In genomic region chr20:62420846-62421715, GRCh38 we compare ENCODE assay signal across 27 cellular contexts. TPM values are rescaled to one million over a fixed set of nuclear protein-coding genes. Genes with fewer than 3 reads are reported as not detected.
"Had no signal": no experiment of that assay in that cellular context is flagged by ENCODE, and none has a peak within 500 bp of the region (broad histone marks: within the 10 kb centered on the region; RNA-seq: fewer than 3 reads in every experiment).

No MANE protein-coding gene starts in this region.

- H3K27ac Mint-ChIP-seq: activated CD4-positive, alpha-beta T cell treated with anti-CD3 and anti-CD28 coated beads, Interleukin-2, amount 10 ng/mL, durations not matched to agents 7 days and 5 days; activated CD8-positive, alpha-beta memory T cell treated with anti-CD3 and anti-CD28 coated beads, Interleukin-2, amount 10 ng/mL, durations not matched to agents 7 days and 5 days; activated CD8-positive, alpha-beta T cell treated with anti-CD3 and anti-CD28 coated beads for 36 hours; activated naive CD4-positive, alpha-beta T cell treated with anti-CD3 and anti-CD28 coated beads, Interleukin-2, amount 10 ng/mL, durations not matched to agents 7 days and 5 days; nephron progenitor cell; stimulated activated effector memory CD8-positive, alpha-beta T cell treated with anti-CD3 and anti-CD28 coated beads, Interleukin-12 subunit alpha, Interleukin-12 subunit beta, amount 100 ng/mL, for 72 hours had no signal

- H2AFZ ChIP-seq: hepatocyte had no signal

- H3K9me3 Mint-ChIP-seq: activated CD8-positive, alpha-beta T cell treated with anti-CD3 and anti-CD28 coated beads for 36 hours; immature natural killer cell; nephron progenitor cell; stimulated activated effector memory CD8-positive, alpha-beta T cell treated with anti-CD3 and anti-CD28 coated beads, Interleukin-12 subunit alpha, Interleukin-12 subunit beta, amount 100 ng/mL, for 72 hours had no signal

- H3K4me2 ChIP-seq: hepatocyte had no signal

- H3K4me1 ChIP-seq: foreskin keratinocyte, left ventricle myocardium inferior, upper lobe of left lung had no signal

- H3K9me3 ChIP-seq: left ventricle myocardium inferior, thoracic aorta, upper lobe of left lung had no signal

- FAIRE-seq: small intestine had no signal

- H3K27ac ChIP-seq: foreskin keratinocyte, hepatocyte, left ventricle myocardium inferior, thoracic aorta, upper lobe of left lung had no signal

- H3K4me3 ChIP-seq: hepatocyte, left ventricle myocardium inferior, thoracic aorta, upper lobe of left lung had no signal

- ATAC-seq: activated CD8-positive, alpha-beta memory T cell treated with anti-CD3 and anti-CD28 coated beads, Interleukin-2, amount 10 ng/mL, durations not matched to agents 7 days and 5 days; activated CD8-positive, alpha-beta T cell treated with anti-CD3 and anti-CD28 coated beads for 36 hours; foreskin keratinocyte; sciatic nerve; stimulated activated effector memory CD8-positive, alpha-beta T cell treated with anti-CD3 and anti-CD28 coated beads, Interleukin-12 subunit alpha, Interleukin-12 subunit beta, amount 100 ng/mL, for 72 hours had no signal

- H3K27me3 ChIP-seq: hepatocyte, upper lobe of left lung had no signal

- H3K27me3 Mint-ChIP-seq: activated CD4-positive, alpha-beta T cell treated with anti-CD3 and anti-CD28 coated beads, Interleukin-2, amount 10 ng/mL, durations not matched to agents 7 days and 5 days; activated CD8-positive, alpha-beta memory T cell treated with anti-CD3 and anti-CD28 coated beads, Interleukin-2, amount 10 ng/mL, durations not matched to agents 7 days and 5 days; activated CD8-positive, alpha-beta T cell treated with anti-CD3 and anti-CD28 coated beads for 36 hours had no signal

- DNase-seq: activated CD4-positive, alpha-beta T cell treated with anti-CD3 and anti-CD28 coated beads, Interleukin-2, amount 10 ng/mL, durations not matched to agents 7 days and 5 days; activated CD4-positive, CD25-positive, alpha-beta regulatory T cell treated with anti-CD3 and anti-CD28 coated beads, Interleukin-2, amount 50 U/mL, for 72 hours; activated CD8-positive, alpha-beta memory T cell treated with anti-CD3 and anti-CD28 coated beads, Interleukin-2, amount 10 ng/mL, durations not matched to agents 7 days and 5 days; activated CD8-positive, alpha-beta T cell treated with anti-CD3 and anti-CD28 coated beads for 36 hours; activated effector memory CD4-positive, alpha-beta T cell treated with anti-CD3 and anti-CD28 coated beads, Interleukin-2, amount 50 U/mL, for 16 hours; activated naive CD4-positive, alpha-beta T cell treated with anti-CD3 and anti-CD28 coated beads, Interleukin-2, amount 10 ng/mL, durations not matched to agents 7 days and 5 days; activated T-cell treated with anti-CD3 and anti-CD28 coated beads for 4 hours; amygdala; effector CD8-positive, alpha-beta T cell; erythroblast; foreskin keratinocyte; immature natural killer cell; kidney glomerular epithelial cell; left ventricle myocardium inferior; mammary epithelial cell; nephron progenitor cell; occipital lobe; small intestine; stimulated activated CD4-positive, alpha-beta T cell treated with anti-CD3 and anti-CD28 coated beads, Interleukin-2, amount 100 ng/mL, for 24 hours had no signal

- H3K4me3 Mint-ChIP-seq: activated CD4-positive, alpha-beta T cell treated with anti-CD3 and anti-CD28 coated beads, Interleukin-2, amount 10 ng/mL, durations not matched to agents 7 days and 5 days; activated CD8-positive, alpha-beta memory T cell treated with anti-CD3 and anti-CD28 coated beads, Interleukin-2, amount 10 ng/mL, durations not matched to agents 7 days and 5 days; activated CD8-positive, alpha-beta T cell treated with anti-CD3 and anti-CD28 coated beads for 36 hours; activated naive CD4-positive, alpha-beta T cell treated with anti-CD3 and anti-CD28 coated beads, Interleukin-2, amount 10 ng/mL, durations not matched to agents 7 days and 5 days; immature natural killer cell; nephron progenitor cell; stimulated activated effector memory CD8-positive, alpha-beta T cell treated with anti-CD3 and anti-CD28 coated beads, Interleukin-12 subunit alpha, Interleukin-12 subunit beta, amount 100 ng/mL, for 72 hours had no signal

- H3K36me3 ChIP-seq: left ventricle myocardium inferior, thoracic aorta, upper lobe of left lung had no signal

- H3K4me1 Mint-ChIP-seq: activated CD4-positive, alpha-beta T cell treated with anti-CD3 and anti-CD28 coated beads, Interleukin-2, amount 10 ng/mL, durations not matched to agents 7 days and 5 days; activated CD8-positive, alpha-beta memory T cell treated with anti-CD3 and anti-CD28 coated beads, Interleukin-2, amount 10 ng/mL, durations not matched to agents 7 days and 5 days; activated naive CD4-positive, alpha-beta T cell treated with anti-CD3 and anti-CD28 coated beads, Interleukin-2, amount 10 ng/mL, durations not matched to agents 7 days and 5 days; immature natural killer cell; stimulated activated effector memory CD8-positive, alpha-beta T cell treated with anti-CD3 and anti-CD28 coated beads, Interleukin-12 subunit alpha, Interleukin-12 subunit beta, amount 100 ng/mL, for 72 hours had no signal

- H3K36me3 Mint-ChIP-seq: activated CD8-positive, alpha-beta memory T cell treated with anti-CD3 and anti-CD28 coated beads, Interleukin-2, amount 10 ng/mL, durations not matched to agents 7 days and 5 days; activated naive CD4-positive, alpha-beta T cell treated with anti-CD3 and anti-CD28 coated beads, Interleukin-2, amount 10 ng/mL, durations not matched to agents 7 days and 5 days; immature natural killer cell; stimulated activated effector memory CD8-positive, alpha-beta T cell treated with anti-CD3 and anti-CD28 coated beads, Interleukin-12 subunit alpha, Interleukin-12 subunit beta, amount 100 ng/mL, for 72 hours had no signal

RNA-seq across cellular contexts. Expression of gene RBBP8NL, which starts 6.3 kb away (rescaled TPM):
- total RNA-seq: activated CD4-positive, alpha-beta T cell treated with anti-CD3 and anti-CD28 coated beads, Interleukin-2, amount 10 ng/mL, durations not matched to agents 7 days and 5 days; activated CD8-positive, alpha-beta memory T cell treated with anti-CD3 and anti-CD28 coated beads, Interleukin-2, amount 10 ng/mL, durations not matched to agents 7 days and 5 days; activated CD8-positive, alpha-beta T cell treated with anti-CD3 and anti-CD28 coated beads for 36 hours; chondrocyte; foreskin keratinocyte; left ventricle myocardium inferior; mononuclear cell; occipital lobe; sciatic nerve; T-helper 2 cell treated with Interferon-gamma antibody and Interleukin-4, amounts not matched to agents 100 ng/mL and 5 ng/mL, for 36 hours; thoracic aorta had no signal
- polyA plus RNA-seq: foreskin keratinocyte, immature natural killer cell had no signal

RNA-seq across cellular contexts. Expression of gene GATA5, which starts 54.7 kb away (rescaled TPM):
- total RNA-seq: activated CD4-positive, alpha-beta T cell treated with anti-CD3 and anti-CD28 coated beads, Interleukin-2, amount 10 ng/mL, durations not matched to agents 7 days and 5 days; activated CD8-positive, alpha-beta memory T cell treated with anti-CD3 and anti-CD28 coated beads, Interleukin-2, amount 10 ng/mL, durations not matched to agents 7 days and 5 days; activated CD8-positive, alpha-beta T cell treated with anti-CD3 and anti-CD28 coated beads for 36 hours; chondrocyte; foreskin keratinocyte; mammary epithelial cell; mononuclear cell; T-helper 2 cell treated with Interferon-gamma antibody and Interleukin-4, amounts not matched to agents 100 ng/mL and 5 ng/mL, for 36 hours had no signal
- polyA plus RNA-seq: foreskin keratinocyte, immature natural killer cell, mammary epithelial cell had no signal
